In the genomic region with DNA sequence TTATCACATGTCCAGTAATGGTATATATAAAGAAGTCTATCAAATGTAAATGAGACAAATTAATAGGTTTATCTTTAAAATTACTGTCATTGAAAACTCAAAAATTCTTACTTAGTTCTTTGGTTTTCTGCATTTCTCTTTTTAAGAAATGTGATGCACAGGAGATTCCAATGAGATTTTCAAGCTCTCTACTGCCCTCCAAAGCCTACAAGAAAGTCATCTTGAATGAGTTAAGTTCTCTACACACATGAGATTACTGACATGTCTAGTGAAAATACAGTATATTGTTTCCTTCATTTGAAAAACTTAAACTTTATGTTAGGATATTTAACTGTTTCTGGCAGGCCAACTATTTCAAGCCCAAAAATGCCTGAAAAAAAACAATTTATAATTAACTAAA, we compare ENCODE assay signal across 15 cellular contexts.
A peak's percentile ranks its signal among the peaks of the same experiment; 100 is the strongest.
DNase-seq lines count a peak whose midpoint lies in the region; ATAC-seq, FAIRE-seq and TF ChIP-seq lines count a peak whose summit lies in the region.
"Had no signal": no experiment of that assay in that cellular context is flagged by ENCODE, and none has a peak within 500 bp of the region (broad histone marks: within the 10 kb centered on the region; RNA-seq: fewer than 3 reads in every experiment).

No MANE protein-coding gene starts in this region.

- no peaks in the 10 kb centered on the region for H3K4me1 ChIP-seq in prostate gland (replicated peaks)
- H3K4me1 ChIP-seq: colonic mucosa had no signal

- intact Hi-C loops in prostate gland (cut with DNase I) = no loop called here

- H3K36me3 ChIP-seq in prostate gland = no peaks in the 10 kb centered on the region
- H3K36me3 ChIP-seq: colonic mucosa had no signal

- DNase-seq in AG09309 (ENCODE audit: low read depth) (no peak), HCEC 1CT (peak; percentile 32), fibroblast of the conjunctiva (ENCODE audit: low read depth) (peak; percentile 33), prostate gland (ENCODE audit: low spot score) (no peak)
- no peak for DNase-seq in stimulated activated CD4-positive, alpha-beta T cell treated with anti-CD3 and anti-CD28 coated beads, Interleukin-12 subunit alpha, Interleukin-12 subunit beta, amount 100 ng/mL, for 4 hours
- DNase-seq: activated T-cell treated with anti-CD3 and anti-CD28 coated beads, Interleukin-2, amount 50 U/mL, for 1 hour; Calu3; colonic mucosa; NCI-H510A treated with DMSO at 0.1 percent for 48 hours; nucleus accumbens; T1000; trophoblast cell had no signal

- TF ChIP-seq CTCF in AG09309 (IDR thresholded peaks at IDR 0.05; ENCODE audit: control insufficient read depth, insufficient read depth, low read depth, low read length, missing control alignments) (peak; percentile 32), prostate gland (IDR thresholded peaks at IDR 0.05) (no peak)

- FAIRE-seq in TTC549 (lab: Jason Lieb, UNC) = peak; percentile 88

- ATAC-seq in esophagus mucosa = no peak
- ATAC-seq in HG02840 (IDR thresholded peaks at IDR 0.05; ENCODE audit: low FRiP score, unreplicated experiment) = no peak

- H3K4me3 ChIP-seq in AG09309 (ENCODE audit: control insufficient read depth, low read depth, low read length) (no peak overlapping the region), prostate gland (no peak overlapping the region)
- H3K4me3 ChIP-seq: colonic mucosa had no signal

- no peaks in the 10 kb centered on the region for H3K9me3 ChIP-seq in prostate gland
- H3K9me3 ChIP-seq: colonic mucosa had no signal

- H3K27ac ChIP-seq in prostate gland = no peak overlapping the region
- H3K27ac ChIP-seq: colonic mucosa had no signal

- no peak for TF ChIP-seq POLR2A in prostate gland (IDR thresholded peaks at IDR 0.05)

- no peaks in the 10 kb centered on the region for H3K27me3 ChIP-seq in prostate gland (replicated peaks; ENCODE audit: insufficient read depth)
- H3K27me3 ChIP-seq: colonic mucosa had no signal

Comparison
In these comparisons a context has a peak if more than half of its experiments do, and no peak if none do; other contexts are left out.
1. DNase-seq: peak in HCEC 1CT (single experiment) and fibroblast of the conjunctiva (single experiment); none in AG09309 (single experiment), prostate gland (single experiment) and stimulated activated CD4-positive, alpha-beta T cell treated with anti-CD3 and anti-CD28 coated beads, Interleukin-12 subunit alpha, Interleukin-12 subunit beta, amount 100 ng/mL, for 4 hours (single experiment).